In genomic region chr16:11303405-11304138, GRCh38 we compare ENCODE assay signal across 12 cellular contexts. TPM values are rescaled to one million over a fixed set of nuclear protein-coding genes. Genes with fewer than 3 reads are reported as not detected.
DNase-seq lines count a peak whose midpoint lies in the region; ATAC-seq and TF ChIP-seq lines count a peak whose summit lies in the region.
"Had no signal": no experiment of that assay in that cellular context is flagged by ENCODE, and none has a peak within 500 bp of the region (broad histone marks: within the 10 kb centered on the region; RNA-seq: fewer than 3 reads in every experiment).

No MANE protein-coding gene starts in this region.

- CTCF ChIA-PET in HEK293 (lab: Yijun Ruan, JAX): no interaction called here

- H3K4me3 ChIP-seq in HEK293 (ENCODE audit: low read depth, low read length) (no peak overlapping the region), body of pancreas (no peak overlapping the region), retinal pigment epithelial cell (ENCODE audit: low read length) (no peak overlapping the region)
- H3K4me3 ChIP-seq: spleen had no signal

- TF ChIP-seq POLR2A in body of pancreas (IDR thresholded peaks at IDR 0.05): no peak

- H3K27ac ChIP-seq in HEK293 (ENCODE audit: extremely low read depth, low read depth, low read length) (no peak overlapping the region), body of pancreas (no peak overlapping the region)

- intact Hi-C loops in body of pancreas (cut with DNase I): no loop called here

- H3K9me3 ChIP-seq in HEK293 (ENCODE audit: control insufficient read depth, insufficient read depth, low read depth, low read length): no peaks in the 10 kb centered on the region
- H3K9me3 ChIP-seq in body of pancreas: no peaks in the 10 kb centered on the region
- H3K9me3 ChIP-seq: spleen had no signal

- 57 to 60% methylated on average over 18 of the region's 18 CpGs for WGBS in body of pancreas, 2 donors

- no peak for TF ChIP-seq CTCF in HEK293 (tag by site-specific recombination; IDR thresholded peaks at IDR 0.05)
- TF ChIP-seq CTCF in body of pancreas (IDR thresholded peaks at IDR 0.05): no peak
- TF ChIP-seq CTCF in retinal pigment epithelial cell (conservative IDR thresholded peaks at IDR 0.05; ENCODE audit: low read depth, low read length): no peak

- POLR2A ChIA-PET in HEK293 (lab: Yijun Ruan, JAX): no interaction called here

- peak; percentile 47 for DNase-seq in NCI-H460 (ENCODE audit: extremely low read depth, low read depth)
- peak; percentile 33 to 62 (median 47) for DNase-seq in body of pancreas
- DNase-seq in retinal pigment epithelial cell (ENCODE audit: low read depth): peak; percentile 80
- DNase-seq in SW480 (ENCODE audit: low spot score): no peak
- DNase-seq in HPDE6-E6E7 (ENCODE audit: extremely low spot score): no peak
- DNase-seq in glomerular visceral epithelial cell (ENCODE audit: extremely low spot score): no peak
- DNase-seq: aorta; naive thymus-derived CD4-positive, alpha-beta T cell; spleen; T-helper 9 cell had no signal

- H3K36me3 ChIP-seq in HEK293 (ENCODE audit: control insufficient read depth in 2 of 2, insufficient read depth in 1 of 2, low read length in 2 of 2): no peaks in the 10 kb centered on the region
- no peaks in the 10 kb centered on the region for H3K36me3 ChIP-seq in body of pancreas (replicated peaks in 1 of 2; ENCODE audit: insufficient read depth in 1 of 2, low read depth in 2 of 2)
- H3K36me3 ChIP-seq: spleen had no signal

- peak; percentile 40 for ATAC-seq in body of pancreas
- ATAC-seq: naive thymus-derived CD4-positive, alpha-beta T cell had no signal

- H3K4me1 ChIP-seq in HEK293 (ENCODE audit: control insufficient read depth, insufficient read depth, low read length) (0 out of 2 replicates have a peak, but pooled peaks cover 2% of the 10 kb centered on the region), body of pancreas (no peaks in the 10 kb centered on the region)

- no peaks in the 10 kb centered on the region for H3K27me3 ChIP-seq in body of pancreas
- H3K27me3 ChIP-seq: spleen had no signal

TF ChIP-seq in HEK293, 187 proteins besides CTCF, POLR2A, EP300 and RAD21:
- peak; percentile 53 for TF ChIP-seq SETDB1 (IDR thresholded peaks at IDR 0.05; ENCODE audit: insufficient read length, low read length)
- TF ChIP-seq ZNF514 (tag by site-specific recombination; IDR thresholded peaks at IDR 0.05): no peak

RNA-seq across cellular contexts. Expression of gene PRM1, which starts 22.4 kb away (rescaled TPM):
- not detected in 2 replicates for total RNA-seq in NCI-H460 (2014; rRNA removed; shearing (Covaris generic))
- polyA plus RNA-seq in NCI-H460 (2014; cell fraction: nucleus; rRNA removed): not detected in 2 replicates
- not detected for total RNA-seq in body of pancreas
- total RNA-seq: aorta; LHCN-M2; naive thymus-derived CD4-positive, alpha-beta T cell; spleen had no signal
- polyA plus RNA-seq: aorta; naive thymus-derived CD4-positive, alpha-beta T cell; spleen had no signal

RNA-seq across cellular contexts. Expression of gene PRM2, which starts 27.3 kb away (rescaled TPM):
- total RNA-seq in NCI-H460 (2014; rRNA removed; shearing (Covaris generic)): not detected in 2 replicates
- not detected in 2 replicates for polyA plus RNA-seq in NCI-H460 (2014; cell fraction: nucleus; rRNA removed)
- not detected for total RNA-seq in body of pancreas
- total RNA-seq: aorta; LHCN-M2; naive thymus-derived CD4-positive, alpha-beta T cell; spleen had no signal
- polyA plus RNA-seq: aorta; naive thymus-derived CD4-positive, alpha-beta T cell; spleen had no signal

RNA-seq across cellular contexts. Expression of gene PRM3, which starts 30.1 kb away (rescaled TPM):
- total RNA-seq in NCI-H460 (2014; rRNA removed; shearing (Covaris generic)): not detected in 2 replicates
- not detected in 2 replicates for polyA plus RNA-seq in NCI-H460 (2014; cell fraction: nucleus; rRNA removed)
- total RNA-seq in body of pancreas: not detected
- total RNA-seq: aorta; LHCN-M2; naive thymus-derived CD4-positive, alpha-beta T cell; spleen had no signal
- polyA plus RNA-seq: aorta; naive thymus-derived CD4-positive, alpha-beta T cell; spleen had no signal

RNA-seq across cellular contexts. Expression of gene TNP2, which starts 34.4 kb away (rescaled TPM):
- not detected in 2 replicates for total RNA-seq in NCI-H460 (2014; rRNA removed; shearing (Covaris generic))
- polyA plus RNA-seq in NCI-H460 (2014; cell fraction: nucleus; rRNA removed): not detected in 2 replicates
- total RNA-seq in body of pancreas: not detected
- total RNA-seq: aorta; LHCN-M2; naive thymus-derived CD4-positive, alpha-beta T cell; spleen had no signal
- polyA plus RNA-seq: aorta; naive thymus-derived CD4-positive, alpha-beta T cell; spleen had no signal

RNA-seq across cellular contexts. Expression of gene RMI2, which starts 41.7 kb away (rescaled TPM):
- 9.6 and 11.2 TPM in 2 replicates for total RNA-seq in NCI-H460 (2014; rRNA removed; shearing (Covaris generic))
- 19.9 and 46.5 TPM in 2 replicates for polyA plus RNA-seq in NCI-H460 (2014; cell fraction: nucleus; rRNA removed)
- total RNA-seq in body of pancreas: 1 to 10 TPM; 1.3 to 3.0 TPM

Comparison
In these comparisons a context has a peak if more than half of its experiments do, and no peak if none do; other contexts are left out.
1. DNase-seq: peak in NCI-H460 (single experiment), body of pancreas (4 of 4) and retinal pigment epithelial cell (single experiment); none in SW480 (single experiment), HPDE6-E6E7 (single experiment) and glomerular visceral epithelial cell (single experiment).